ENCODE assay signal across 21 cellular contexts in genomic region chr4:74653331-74654229, GRCh38.
DNase-seq lines count a peak whose midpoint lies in the region; ATAC-seq, FAIRE-seq and TF ChIP-seq lines count a peak whose summit lies in the region.
"Had no signal": no experiment of that assay in that cellular context is flagged by ENCODE, and none has a peak within 500 bp of the region (broad histone marks: within the 10 kb centered on the region; RNA-seq: fewer than 3 reads in every experiment).

No MANE protein-coding gene starts in this region.

- H3K36me3 ChIP-seq in mammary epithelial cell (ENCODE audit: insufficient read depth, low read length) (no peaks in the 10 kb centered on the region), keratinocyte (ENCODE audit: control insufficient read depth in 2 of 2, extremely low read depth in 1 of 2, insufficient read depth in 2 of 2, low read length in 2 of 2) (no peaks in the 10 kb centered on the region)
- H3K36me3 ChIP-seq: Peyer's patch had no signal

- no peaks in the 10 kb centered on the region for H3K36me3 Mint-ChIP-seq in MCF 10A (ENCODE audit: insufficient read depth, unreplicated experiment)
- H3K36me3 Mint-ChIP-seq in activated CD4-positive, alpha-beta memory T cell treated with anti-CD3 and anti-CD28 coated beads for 36 hours: no peaks in the 10 kb centered on the region
- H3K36me3 Mint-ChIP-seq: T-cell had no signal

- H3K27ac ChIP-seq in mammary epithelial cell (ENCODE audit: insufficient read depth, low read depth, low read length) (no peak overlapping the region), keratinocyte (ENCODE audit: control insufficient read depth, insufficient read depth, low read length) (peak overlapping the region; percentile 99)

- H3K27me3 Mint-ChIP-seq in MCF 10A (ENCODE audit: insufficient read depth, unreplicated experiment): no peaks in the 10 kb centered on the region
- H3K27me3 Mint-ChIP-seq in activated CD4-positive, alpha-beta memory T cell treated with anti-CD3 and anti-CD28 coated beads for 36 hours: peaks cover 8% of the 10 kb centered on the region
- H3K27me3 Mint-ChIP-seq: T-cell had no signal

- WGBS in mammary epithelial cell (ENCODE audit: low coverage, missing lambda C conversion rate): 84% methylated on average over 7 of the region's 7 CpGs

- ATAC-seq in HG02840 (IDR thresholded peaks at IDR 0.05; ENCODE audit: low FRiP score, unreplicated experiment): no peak
- ATAC-seq: T-cell had no signal

- H3K4me2 ChIP-seq in mammary epithelial cell (ENCODE audit: insufficient read depth, low read depth, low read length): no peak overlapping the region
- H3K4me2 ChIP-seq in keratinocyte (ENCODE audit: control insufficient read depth, extremely low read depth, insufficient read depth, low read depth, low read length): peak overlapping the region; percentile 94
- H3K4me2 ChIP-seq: SK-N-SH had no signal

- no peaks in the 10 kb centered on the region for H3K9me3 ChIP-seq in mammary epithelial cell (replicated peaks; ENCODE audit: insufficient read depth, low read length)
- no peaks in the 10 kb centered on the region for H3K9me3 ChIP-seq in keratinocyte (ENCODE audit: control insufficient read depth, low read depth, low read length)
- H3K9me3 ChIP-seq: Peyer's patch, SK-N-SH had no signal

- TF ChIP-seq CTCF in mammary epithelial cell (conservative IDR thresholded peaks at IDR 0.05 in 1 of 2, IDR thresholded peaks at IDR 0.05 in 1 of 2; ENCODE audit: extremely low read depth in 1 of 2, insufficient read depth in 1 of 2, low read depth in 1 of 2, low read length in 2 of 2): no peak
- TF ChIP-seq CTCF in MCF 10A (IDR thresholded peaks at IDR 0.05; ENCODE audit: unreplicated experiment): no peak
- no peak for TF ChIP-seq CTCF in keratinocyte (optimal IDR thresholded peaks at IDR 0.05 in 1 of 3, IDR thresholded peaks at IDR 0.05 in 1 of 3, conservative IDR thresholded peaks at IDR 0.05 in 1 of 3; ENCODE audit: extremely low read depth in 1 of 3, insufficient read depth in 2 of 3, low read length in 3 of 3)

- H3K79me2 ChIP-seq in mammary epithelial cell (ENCODE audit: insufficient read depth, low read length): no peaks in the 10 kb centered on the region
- H3K79me2 ChIP-seq in keratinocyte (ENCODE audit: control insufficient read depth, insufficient read depth, low read length): no peaks in the 10 kb centered on the region

- in situ Hi-C loops in mammary epithelial cell (cut with MboI; ENCODE audit: low sequenced_read_pairs in 2 of 2): no loop called here

- H3K4me3 ChIP-seq in mammary epithelial cell (replicated peaks in 1 of 3; ENCODE audit: insufficient read depth in 1 of 3, low read depth in 2 of 3, low read length in 3 of 3) (no peak overlapping the region), keratinocyte (ENCODE audit: control insufficient read depth in 2 of 3, extremely low read depth in 1 of 3, insufficient read depth in 2 of 3, low read depth in 1 of 3, low read length in 3 of 3) (peak overlapping the region; percentile 18 to 61 (median 55))
- H3K4me3 ChIP-seq: Peyer's patch had no signal

- TSS peak; percentile 28 for BruUV-seq in mammary epithelial cell (replicated peaks; lab: Mats Ljungman, UMichigan)
- BruUV-seq in MCF 10A (replicated peaks; lab: Mats Ljungman, UMichigan): no TSS peak

- no peaks in the 10 kb centered on the region for H3K9me3 Mint-ChIP-seq in MCF 10A (ENCODE audit: unreplicated experiment)
- no peaks in the 10 kb centered on the region for H3K9me3 Mint-ChIP-seq in activated CD4-positive, alpha-beta memory T cell treated with anti-CD3 and anti-CD28 coated beads for 36 hours
- H3K9me3 Mint-ChIP-seq: T-cell had no signal

- dilution Hi-C loops in mammary epithelial cell (cut with HindIII; ENCODE audit: low sequenced_read_pairs) (loop anchor here (25.0 kb wide), 1 partner anchor 266 kb away; no protein-coding TSS in a partner anchor), keratinocyte (cut with MboI; ENCODE audit: extremely low pct_ligation_motif_present, low sequenced_read_pairs) (no loop called here)

- no peak overlapping the region for H3K4me3 Mint-ChIP-seq in MCF 10A (ENCODE audit: unreplicated experiment)
- H3K4me3 Mint-ChIP-seq in activated CD4-positive, alpha-beta memory T cell treated with anti-CD3 and anti-CD28 coated beads for 36 hours: no peak overlapping the region
- H3K4me3 Mint-ChIP-seq: T-cell had no signal

- no peaks in the 10 kb centered on the region for H3K9me1 ChIP-seq in keratinocyte (ENCODE audit: control insufficient read depth, extremely low read depth, insufficient read depth, low read length)

- H2AFZ ChIP-seq in mammary epithelial cell (ENCODE audit: low read depth, low read length): no peak overlapping the region
- peak overlapping the region; percentile 23 for H2AFZ ChIP-seq in keratinocyte (ENCODE audit: control insufficient read depth, low read length)

- H3K27ac Mint-ChIP-seq in MCF 10A (ENCODE audit: low read depth, unreplicated experiment): no peak overlapping the region
- H3K27ac Mint-ChIP-seq in activated CD4-positive, alpha-beta memory T cell treated with anti-CD3 and anti-CD28 coated beads for 36 hours: no peak overlapping the region
- H3K27ac Mint-ChIP-seq: T-cell had no signal

- FAIRE-seq in RCC 7860 (lab: Jason Lieb, UNC) (no peak), keratinocyte (lab: Jason Lieb, UNC) (peak; percentile 5)
- FAIRE-seq: A204.1, H1 had no signal

- H3K9ac ChIP-seq in mammary epithelial cell (ENCODE audit: insufficient read depth, low read length): no peak overlapping the region
- peak overlapping the region; percentile 87 for H3K9ac ChIP-seq in keratinocyte (ENCODE audit: control insufficient read depth, extremely low read depth, insufficient read depth, low read length)
- H3K9ac ChIP-seq: SK-N-SH had no signal

- H3K27me3 ChIP-seq in mammary epithelial cell (ENCODE audit: insufficient read depth, low read length) (no peaks in the 10 kb centered on the region), keratinocyte (ENCODE audit: control insufficient read depth, extremely low read depth, insufficient read depth, low read length) (no peaks in the 10 kb centered on the region)
- H3K27me3 ChIP-seq: Peyer's patch had no signal

- H3K4me1 Mint-ChIP-seq in MCF 10A (ENCODE audit: insufficient read depth, unreplicated experiment): peaks cover 6% of the 10 kb centered on the region
- H3K4me1 Mint-ChIP-seq in activated CD4-positive, alpha-beta memory T cell treated with anti-CD3 and anti-CD28 coated beads for 36 hours (ENCODE audit: low read depth): no peaks in the 10 kb centered on the region
- H3K4me1 Mint-ChIP-seq: T-cell had no signal

- no peaks in the 10 kb centered on the region for H4K20me1 ChIP-seq in mammary epithelial cell (ENCODE audit: insufficient read depth, low read length)
- no peaks in the 10 kb centered on the region for H4K20me1 ChIP-seq in keratinocyte (ENCODE audit: control insufficient read depth, extremely low read depth, insufficient read depth, low read length)

- DNase-seq in mammary epithelial cell (no peak), MCF 10A (ENCODE audit: unreplicated experiment) (no peak), RCC 7860 (ENCODE audit: low spot score) (peak; percentile 51), keratinocyte (ENCODE audit: low read depth, low spot score) (no peak), dedifferentiated amniotic fluid mesenchymal stem cell (ENCODE audit: extremely low spot score) (no peak)
- no peak for DNase-seq in activated naive CD4-positive, alpha-beta T cell (lab: John Stamatoyannopoulos, UW)
- no peak for DNase-seq in activated CD4-positive, alpha-beta memory T cell treated with anti-CD3 and anti-CD28 coated beads for 36 hours
- DNase-seq: COR-L47, DMS79, NCI-H1417, NCI-H187 treated with DMSO at 0.1 percent for 48 hours, NCI-H2171, NCI-H510A, NCI-H774, SHP77, SK-N-SH, T-cell had no signal

- intact Hi-C loops in mammary epithelial cell (cut with micrococcal nuclease): no loop called here
- intact Hi-C loops in MCF 10A (cut with micrococcal nuclease): no loop called here
- intact Hi-C loops in activated CD4-positive, alpha-beta memory T cell treated with anti-CD3 and anti-CD28 coated beads for 36 hours (cut with micrococcal nuclease): no loop called here

- H3K4me1 ChIP-seq in mammary epithelial cell (ENCODE audit: insufficient read depth, low read length): peaks cover 8% of the 10 kb centered on the region
- peaks cover 31% of the 10 kb centered on the region for H3K4me1 ChIP-seq in keratinocyte (ENCODE audit: control insufficient read depth, extremely low read depth, insufficient read depth, low read length)
- H3K4me1 ChIP-seq: Peyer's patch had no signal

- CTCF ChIA-PET in mammary epithelial cell (lab: Charles Lee; ENCODE audit: low non-redundant PET) (interaction anchor here (0.7 kb wide), 1 partner anchor 18 kb away, joined by 5 read pairs; no protein-coding TSS in a partner anchor), MCF 10A (lab: Yijun Ruan, JAX) (interaction anchor here (0.6 to 0.9 kb wide), 7 partner anchors 17 to 519 kb away, joined by 3 to 6 read pairs (median 3); no protein-coding TSS in a partner anchor)
- CTCF ChIA-PET in activated CD4-positive, alpha-beta memory T cell treated with anti-CD3 and anti-CD28 coated beads for 36 hours (lab: Charles Lee): no interaction called here

- POLR2A ChIA-PET in MCF 10A (lab: Yijun Ruan, JAX): interaction anchor here (0.7 to 0.9 kb wide), 3 partner anchors 13 to 235 kb away, joined by 3 read pairs; no protein-coding TSS in a partner anchor
- POLR2A ChIA-PET in activated CD4-positive, alpha-beta memory T cell treated with anti-CD3 and anti-CD28 coated beads for 36 hours (lab: Charles Lee): no interaction called here

Comparison
In these comparisons a context has a peak if more than half of its experiments do, and no peak if none do; other contexts are left out.
1. H3K4me3 ChIP-seq: peak in keratinocyte (3 of 3); none in mammary epithelial cell (0 of 3).